9 cellular contexts compared by ENCODE assay signal in the genomic region with DNA sequence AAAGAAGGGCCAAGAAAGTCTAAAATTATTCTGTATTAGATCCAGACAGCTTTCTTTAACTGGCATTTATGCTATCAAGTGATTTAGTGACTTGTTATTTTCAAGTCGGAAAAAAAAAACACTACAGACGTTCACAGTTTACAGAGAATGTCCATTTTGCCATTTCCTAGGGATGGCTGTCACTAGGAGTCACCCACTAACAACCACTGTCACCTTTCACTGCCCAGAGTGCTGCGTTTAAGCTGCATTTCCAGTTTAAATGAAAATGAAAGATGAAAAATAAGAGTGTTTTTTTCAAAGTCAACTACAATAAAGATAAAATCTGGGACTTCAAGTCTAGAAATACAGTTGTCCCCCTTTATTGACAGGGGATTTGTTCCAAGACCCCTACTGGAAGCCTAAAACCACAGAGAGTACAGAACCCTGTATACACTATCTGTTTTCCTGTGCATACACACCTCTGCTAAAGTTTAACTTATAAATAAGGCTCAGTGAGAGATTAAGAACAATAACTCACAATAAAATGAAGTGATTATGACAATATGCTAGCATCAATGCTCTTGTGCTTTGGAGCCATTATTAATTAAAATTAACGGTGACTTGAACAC.
DNase-seq lines count a peak whose midpoint lies in the region; ATAC-seq, FAIRE-seq and TF ChIP-seq lines count a peak whose summit lies in the region.
"Had no signal": no experiment of that assay in that cellular context is flagged by ENCODE, and none has a peak within 500 bp of the region (broad histone marks: within the 10 kb centered on the region; RNA-seq: fewer than 3 reads in every experiment).

No MANE protein-coding gene starts in this region.

- in situ Hi-C loops in KBM-7 (cut with MboI; ENCODE audit: low pct_unique_long_range_greater_than_20kb, low sequenced_read_pairs) = no loop called here

- H3K27ac Mint-ChIP-seq in memory B cell = no peak overlapping the region

- H3K27me3 ChIP-seq in SJSA1 (replicated peaks) (no peaks in the 10 kb centered on the region), small intestine (ENCODE audit: control insufficient read depth in 2 of 2, insufficient read depth in 2 of 2, low read length in 2 of 2) (no peaks in the 10 kb centered on the region)

- H3K9me3 Mint-ChIP-seq in memory B cell = no peaks in the 10 kb centered on the region

- no peak for TF ChIP-seq POLR2A in GM18505 (IDR thresholded peaks at IDR 0.05; ENCODE audit: borderline replicate concordance, extremely low read depth, insufficient read depth, insufficient read length)

- no peaks in the 10 kb centered on the region for H3K36me3 Mint-ChIP-seq in memory B cell

- H3K27ac ChIP-seq in SJSA1 = peak overlapping the region; percentile 91
- peak overlapping the region in 1 of 2 donors; percentile 22 for H3K27ac ChIP-seq in small intestine (ENCODE audit: low read depth in 1 of 2, low read length in 1 of 2)

- no peaks in the 10 kb centered on the region for H3K9me3 ChIP-seq in SJSA1 (replicated peaks)
- no peaks in the 10 kb centered on the region for H3K9me3 ChIP-seq in small intestine (ENCODE audit: control insufficient read depth, low read depth)

- H3K36me3 ChIP-seq in SJSA1 (no peaks in the 10 kb centered on the region), small intestine (ENCODE audit: control insufficient read depth in 2 of 2, insufficient read depth in 2 of 2, low read length in 2 of 2) (no peaks in the 10 kb centered on the region)

- H3K27me3 Mint-ChIP-seq in memory B cell = peaks cover 1% of the 10 kb centered on the region

- 38 to 42% (median 41%) methylated on average over 4 of the region's 4 CpGs for WGBS in small intestine, 3 donors

- H3K4me1 Mint-ChIP-seq in memory B cell = peaks cover 2% of the 10 kb centered on the region

- ATAC-seq in GM18505 (IDR thresholded peaks at IDR 0.05; ENCODE audit: unreplicated experiment) (peak; percentile 22), GM21717 (IDR thresholded peaks at IDR 0.05; ENCODE audit: unreplicated experiment) (peak; percentile 15), memory B cell (ENCODE audit: low read depth) (no peak)

- no peak for DNase-seq in SJSA1 (ENCODE audit: low read depth in 1 of 2, low spot score in 2 of 2)
- DNase-seq in memory B cell (ENCODE audit: low spot score in 2 of 2) = no peak
- no peak for DNase-seq in NCI-H2196 treated with DMSO at 0.1 percent for 48 hours (lab: John Stamatoyannopoulos, UW; ENCODE audit: unreplicated experiment)
- no peak for DNase-seq in KBM-7
- DNase-seq in stimulated activated CD4-positive, alpha-beta T cell treated with anti-CD3 and anti-CD28 coated beads, Interleukin-2, amount 100 ng/mL, for 24 hours = no peak
- DNase-seq in small intestine = no peak

- H3K4me3 ChIP-seq in SJSA1 = no peak overlapping the region
- peak overlapping the region in 1 of 2 donors; percentile 39 for H3K4me3 ChIP-seq in small intestine (ENCODE audit: low read depth in 1 of 2, low read length in 2 of 2)

- peak overlapping the region; percentile 67 for H3K4me3 Mint-ChIP-seq in memory B cell

- no peak for FAIRE-seq in small intestine (lab: Jason Lieb, UNC)
- FAIRE-seq: G401.6 had no signal

- H3K4me1 ChIP-seq in SJSA1 (replicated peaks) (peaks cover 46% of the 10 kb centered on the region), small intestine (ENCODE audit: control insufficient read depth in 2 of 2, insufficient read depth in 1 of 2, low read depth in 1 of 2, low read length in 1 of 2) (peaks cover 0 to 2% of the 10 kb centered on the region in 2 donors)
